In genomic region chr11:128493570-128493965, GRCh38 we compare ENCODE assay signal across 10 cellular contexts.
DNase-seq lines count a peak whose midpoint lies in the region; ATAC-seq and TF ChIP-seq lines count a peak whose summit lies in the region.
"Had no signal": no experiment of that assay in that cellular context is flagged by ENCODE, and none has a peak within 500 bp of the region (broad histone marks: within the 10 kb centered on the region; RNA-seq: fewer than 3 reads in every experiment).

No MANE protein-coding gene starts in this region.

- peak overlapping the region; percentile 31; the same call in 1 of the 2 replicates for H3K9ac ChIP-seq in GM23248

- H2AFZ ChIP-seq in ACC112 (ENCODE audit: low read length, unreplicated experiment), result no peak overlapping the region
- H2AFZ ChIP-seq in GM23248, result no peak overlapping the region

- H3K4me2 ChIP-seq in GM23248 (ENCODE audit: unreplicated experiment), result peak overlapping the region; percentile 26

- WGBS in GM23248 (ENCODE audit: low coverage in 1 of 2, low lambda C conversion rate in 2 of 2, missing lambda C conversion rate in 2 of 2), 2 experiments, result 35 to 43% methylated on average over 2 of the region's 2 CpGs

- no peak overlapping the region for H3K4me3 ChIP-seq in ACC112 (ENCODE audit: low read depth, low read length)
- 0 out of 2 replicates have a peak overlapping the region, but pooled peaks have one; percentile 16 for H3K4me3 ChIP-seq in GM23248
- H3K4me3 ChIP-seq in ascending aorta, result no peak overlapping the region
- no peak overlapping the region for H3K4me3 ChIP-seq in neutrophil (ENCODE audit: low read depth in 1 of 2, low read length in 1 of 2)

- peaks cover 93% of the 10 kb centered on the region for H3K4me1 ChIP-seq in ACC112 (ENCODE audit: control insufficient read depth, insufficient read depth, low read length, unreplicated experiment)
- H3K4me1 ChIP-seq in GM23248 (ENCODE audit: insufficient read depth), result peaks cover 91% of the 10 kb centered on the region
- peaks cover 0 to 48% of the 10 kb centered on the region in 2 donors for H3K4me1 ChIP-seq in ascending aorta
- peaks cover 52 to 61% of the 10 kb centered on the region in 2 experiments for H3K4me1 ChIP-seq in neutrophil (ENCODE audit: control insufficient read depth in 1 of 2, insufficient read depth in 1 of 2, low read depth in 1 of 2, low read length in 1 of 2)

- ATAC-seq in GM19023 (IDR thresholded peaks at IDR 0.05; ENCODE audit: unreplicated experiment) (no peak), HG03460 (IDR thresholded peaks at IDR 0.05; ENCODE audit: unreplicated experiment) (no peak), GM21786 (IDR thresholded peaks at IDR 0.05; ENCODE audit: unreplicated experiment) (no peak)

- H3K27me3 ChIP-seq in ACC112 (ENCODE audit: insufficient read depth, low read length) (no peaks in the 10 kb centered on the region), GM23248 (replicated peaks; ENCODE audit: insufficient read depth) (no peaks in the 10 kb centered on the region), ascending aorta (no peaks in the 10 kb centered on the region), neutrophil (no peaks in the 10 kb centered on the region)

- TF ChIP-seq CTCF in ascending aorta (IDR thresholded peaks at IDR 0.05) (no peak), neutrophil (IDR thresholded peaks at IDR 0.05) (no peak)

- peaks cover 93% of the 10 kb centered on the region for H3F3A ChIP-seq in GM23248 (ENCODE audit: insufficient read depth)

- in situ Hi-C loops in GM23248 (cut with MboI), result no loop called here

- DNase-seq in GM23248, result peak; percentile 62
- DNase-seq in ascending aorta (ENCODE audit: low spot score in 2 of 2), result no peak
- DNase-seq in occipital lobe (lab: John Stamatoyannopoulos, UW), result no peak
- DNase-seq: glutamatergic neuron, NCI-H2081 had no signal

- peak overlapping the region; percentile 98 for H3K27ac ChIP-seq in ACC112 (ENCODE audit: low read depth, low read length)
- H3K27ac ChIP-seq in GM23248, result peak overlapping the region; percentile 98
- peak overlapping the region; percentile 55 to 61 for H3K27ac ChIP-seq in ascending aorta
- peak overlapping the region; percentile 43 for H3K27ac ChIP-seq in neutrophil

- peaks cover 84% of the 10 kb centered on the region for H3K79me2 ChIP-seq in ACC112 (ENCODE audit: control insufficient read depth, insufficient read depth, low read length, unreplicated experiment)
- H3K79me2 ChIP-seq in GM23248 (ENCODE audit: insufficient read depth), result peaks cover 90% of the 10 kb centered on the region

- H3K36me3 ChIP-seq in ACC112 (ENCODE audit: insufficient read depth, low read length) (peaks cover 30% of the 10 kb centered on the region), GM23248 (ENCODE audit: low read depth) (peaks cover 18% of the 10 kb centered on the region), ascending aorta (peaks cover 7 to 19% of the 10 kb centered on the region in 2 donors), neutrophil (peaks cover 19% of the 10 kb centered on the region)

- 0 out of 2 replicates have a peak, but pooled peaks cover 3% of the 10 kb centered on the region for H4K20me1 ChIP-seq in GM23248 (ENCODE audit: insufficient read depth)

- H3K9me3 ChIP-seq in GM23248 (ENCODE audit: low read depth) (no peaks in the 10 kb centered on the region), ascending aorta (no peaks in the 10 kb centered on the region), neutrophil (no peaks in the 10 kb centered on the region)

- no peaks in the 10 kb centered on the region for H3K9me2 ChIP-seq in GM23248 (ENCODE audit: insufficient read depth)

- intact Hi-C loops in ascending aorta (cut with DNase I), result no loop called here

Comparison
In these comparisons a context has a peak if more than half of its experiments do, and no peak if none do; other contexts are left out.
1. H3K27ac ChIP-seq: peak in every context shown above with its lines; median percentile 98 in ACC112; 98 in GM23248; 58 in ascending aorta; 43 in neutrophil.